8 cellular contexts compared by ENCODE assay signal in the genomic region with DNA sequence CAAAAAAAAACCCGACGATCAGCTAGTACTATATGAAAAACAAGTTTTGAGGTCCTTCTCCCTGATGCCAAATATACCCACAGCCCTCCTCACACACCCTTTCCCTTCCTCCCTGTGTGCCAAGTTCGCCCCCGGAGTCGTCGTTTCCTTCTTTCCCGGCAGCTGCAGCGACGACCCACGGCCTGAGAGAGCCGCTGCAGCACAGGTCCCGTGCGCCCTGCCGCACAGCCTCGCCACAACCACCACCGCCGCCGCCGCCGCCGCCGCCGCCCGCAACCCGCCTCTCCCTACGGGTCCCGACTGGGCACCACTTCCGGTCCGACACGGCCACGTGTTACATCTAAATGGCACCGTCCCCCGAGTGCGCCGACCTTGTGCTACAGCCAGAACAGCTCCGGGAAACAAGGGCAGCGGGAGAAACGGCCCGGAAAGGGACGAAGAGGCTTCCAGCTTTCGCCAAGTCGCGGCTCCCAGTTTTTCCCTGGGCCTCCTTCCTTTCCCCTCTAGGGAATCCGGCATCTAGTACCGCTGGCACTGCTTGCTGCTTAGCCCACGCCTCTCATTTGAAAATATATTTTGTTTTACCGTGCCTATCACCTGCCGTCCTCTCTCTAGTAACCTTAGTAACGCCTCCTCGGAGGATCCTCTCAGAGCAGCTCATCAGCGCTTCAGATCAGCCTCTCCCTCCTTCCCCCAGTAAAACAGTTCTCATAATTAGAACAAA. TPM values are rescaled to one million over a fixed set of nuclear protein-coding genes. Genes with fewer than 3 reads are reported as not detected.
DNase-seq lines count a peak whose midpoint lies in the region; ATAC-seq and TF ChIP-seq lines count a peak whose summit lies in the region.

A gene with protein sequence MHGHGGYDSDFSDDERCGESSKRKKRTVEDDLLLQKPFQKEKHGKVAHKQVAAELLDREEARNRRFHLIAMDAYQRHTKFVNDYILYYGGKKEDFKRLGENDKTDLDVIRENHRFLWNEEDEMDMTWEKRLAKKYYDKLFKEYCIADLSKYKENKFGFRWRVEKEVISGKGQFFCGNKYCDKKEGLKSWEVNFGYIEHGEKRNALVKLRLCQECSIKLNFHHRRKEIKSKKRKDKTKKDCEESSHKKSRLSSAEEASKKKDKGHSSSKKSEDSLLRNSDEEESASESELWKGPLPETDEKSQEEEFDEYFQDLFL (minus strand): TSS at position 315 of the 724 bp plus-strand sequence. CDS start 2,486 bp downstream, outside the sequence.

- H3K27ac ChIP-seq in esophagus squamous epithelium (peak within 1 kb of the TSS; percentile 80 to 93 (median 91)), muscle layer of duodenum (ENCODE audit: low read length) (peak within 1 kb of the TSS; percentile 95)

- H3K36me3 ChIP-seq in esophagus squamous epithelium: peaks cover 0 to 21% (median 9%) of the 10 kb centered on the region in 3 donors
- H3K36me3 ChIP-seq in muscle layer of duodenum (ENCODE audit: control insufficient read depth in 1 of 2, insufficient read depth in 2 of 2, low read length in 2 of 2): peaks cover 1 to 10% of the 10 kb centered on the region in 2 donors

- TF ChIP-seq RAD21 in Ishikawa (IDR thresholded peaks at IDR 0.05; ENCODE audit: low read depth): peak; percentile 67

- no peaks in the 10 kb centered on the region for H3K27me3 ChIP-seq in esophagus squamous epithelium
- H3K27me3 ChIP-seq in muscle layer of duodenum (ENCODE audit: low read depth, low read length): no peaks in the 10 kb centered on the region

- peak; percentile 85 for ATAC-seq in GM21529 (IDR thresholded peaks at IDR 0.05; ENCODE audit: unreplicated experiment)

- TF ChIP-seq CTCF in esophagus squamous epithelium (IDR thresholded peaks at IDR 0.05): peak; percentile 26 to 71 (median 38)

- intact Hi-C loops in esophagus squamous epithelium (cut with DNase I): no loop called here

- TF ChIP-seq POLR2A in esophagus squamous epithelium (IDR thresholded peaks at IDR 0.05): peak in 3 of 4 donors; percentile 16 to 73 (median 47)

- WGBS in esophagus squamous epithelium, 2 donors: 0 to 1% methylated on average over 22 to 28 of the region's 51 CpGs

- H3K4me3 ChIP-seq in esophagus squamous epithelium: peak within 1 kb of the TSS; percentile 65 to 85 (median 72)
- H3K4me3 ChIP-seq in muscle layer of duodenum (ENCODE audit: low read depth in 1 of 2, low read length in 2 of 2): peak within 1 kb of the TSS; percentile 65 to 79

- TF ChIP-seq EP300 in Ishikawa (IDR thresholded peaks at IDR 0.05; ENCODE audit: borderline replicate concordance): peak; percentile 81

- peaks cover 0 to 28% (median 8%) of the 10 kb centered on the region in 3 donors for H3K4me1 ChIP-seq in esophagus squamous epithelium
- H3K4me1 ChIP-seq in muscle layer of duodenum (ENCODE audit: control insufficient read depth in 1 of 2, insufficient read depth in 2 of 2, low read length in 2 of 2): peaks cover 0 to 16% of the 10 kb centered on the region in 2 donors

- peak; percentile 97 for DNase-seq in DMS53 (lab: John Stamatoyannopoulos, UW)
- peak; percentile 97 for DNase-seq in OCI-M1 (lab: John Stamatoyannopoulos, UW)
- DNase-seq in activated T-cell treated with anti-CD3 and anti-CD28 coated beads, Interleukin-2, amount 50 U/mL, for 1 hour: peak; percentile 91
- DNase-seq in esophagus squamous epithelium (lab: John Stamatoyannopoulos, UW): peak; percentile 79
- peak; percentile 84 for DNase-seq in stimulated activated CD8-positive, alpha-beta memory T cell treated with anti-CD3 and anti-CD28 coated beads, Interleukin-7, amount 100 ng/mL, for 24 hours (ENCODE audit: low read depth)

- no peaks in the 10 kb centered on the region for H3K9me3 ChIP-seq in esophagus squamous epithelium
- H3K9me3 ChIP-seq in muscle layer of duodenum (ENCODE audit: control insufficient read depth in 1 of 2, low read length in 2 of 2): no peaks in the 10 kb centered on the region

TF ChIP-seq in Ishikawa, 13 proteins besides CTCF, POLR2A, EP300 and RAD21:
- TF ChIP-seq CEBPB (IDR thresholded peaks at IDR 0.05) (peak; percentile 54; the same call in 1 of the 2 replicates), TCF12 (IDR thresholded peaks at IDR 0.05; ENCODE audit: low read depth) (peak; percentile 91), FOXM1 (IDR thresholded peaks at IDR 0.05; ENCODE audit: borderline replicate concordance, low read depth) (peak; percentile 70; the same call in 1 of the 2 replicates), NFIC (IDR thresholded peaks at IDR 0.05) (peak; percentile 60), YY1 (IDR thresholded peaks at IDR 0.05; ENCODE audit: low read depth) (peak; percentile 88), TAF1 (IDR thresholded peaks at IDR 0.05; ENCODE audit: low read depth) (peak; percentile 99), EGR1 (IDR thresholded peaks at IDR 0.05) (peak; percentile 9; the same call in 1 of the 2 replicates), TEAD4 (IDR thresholded peaks at IDR 0.05) (peak; percentile 76), ZBTB7A (IDR thresholded peaks at IDR 0.05; ENCODE audit: low read depth) (no peak), CREB1 (IDR thresholded peaks at IDR 0.05; ENCODE audit: low read depth) (peak; percentile 56; the same call in 1 of the 2 replicates)
- TF ChIP-seq, protein P1, sequence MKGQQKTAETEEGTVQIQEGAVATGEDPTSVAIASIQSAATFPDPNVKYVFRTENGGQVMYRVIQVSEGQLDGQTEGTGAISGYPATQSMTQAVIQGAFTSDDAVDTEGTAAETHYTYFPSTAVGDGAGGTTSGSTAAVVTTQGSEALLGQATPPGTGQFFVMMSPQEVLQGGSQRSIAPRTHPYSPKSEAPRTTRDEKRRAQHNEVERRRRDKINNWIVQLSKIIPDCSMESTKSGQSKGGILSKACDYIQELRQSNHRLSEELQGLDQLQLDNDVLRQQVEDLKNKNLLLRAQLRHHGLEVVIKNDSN (IDR thresholded peaks at IDR 0.05): peak; percentile 92
- TF ChIP-seq, protein P2, sequence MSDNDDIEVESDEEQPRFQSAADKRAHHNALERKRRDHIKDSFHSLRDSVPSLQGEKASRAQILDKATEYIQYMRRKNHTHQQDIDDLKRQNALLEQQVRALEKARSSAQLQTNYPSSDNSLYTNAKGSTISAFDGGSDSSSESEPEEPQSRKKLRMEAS (IDR thresholded peaks at IDR 0.05): peak; percentile 97
- TF ChIP-seq, protein P3, sequence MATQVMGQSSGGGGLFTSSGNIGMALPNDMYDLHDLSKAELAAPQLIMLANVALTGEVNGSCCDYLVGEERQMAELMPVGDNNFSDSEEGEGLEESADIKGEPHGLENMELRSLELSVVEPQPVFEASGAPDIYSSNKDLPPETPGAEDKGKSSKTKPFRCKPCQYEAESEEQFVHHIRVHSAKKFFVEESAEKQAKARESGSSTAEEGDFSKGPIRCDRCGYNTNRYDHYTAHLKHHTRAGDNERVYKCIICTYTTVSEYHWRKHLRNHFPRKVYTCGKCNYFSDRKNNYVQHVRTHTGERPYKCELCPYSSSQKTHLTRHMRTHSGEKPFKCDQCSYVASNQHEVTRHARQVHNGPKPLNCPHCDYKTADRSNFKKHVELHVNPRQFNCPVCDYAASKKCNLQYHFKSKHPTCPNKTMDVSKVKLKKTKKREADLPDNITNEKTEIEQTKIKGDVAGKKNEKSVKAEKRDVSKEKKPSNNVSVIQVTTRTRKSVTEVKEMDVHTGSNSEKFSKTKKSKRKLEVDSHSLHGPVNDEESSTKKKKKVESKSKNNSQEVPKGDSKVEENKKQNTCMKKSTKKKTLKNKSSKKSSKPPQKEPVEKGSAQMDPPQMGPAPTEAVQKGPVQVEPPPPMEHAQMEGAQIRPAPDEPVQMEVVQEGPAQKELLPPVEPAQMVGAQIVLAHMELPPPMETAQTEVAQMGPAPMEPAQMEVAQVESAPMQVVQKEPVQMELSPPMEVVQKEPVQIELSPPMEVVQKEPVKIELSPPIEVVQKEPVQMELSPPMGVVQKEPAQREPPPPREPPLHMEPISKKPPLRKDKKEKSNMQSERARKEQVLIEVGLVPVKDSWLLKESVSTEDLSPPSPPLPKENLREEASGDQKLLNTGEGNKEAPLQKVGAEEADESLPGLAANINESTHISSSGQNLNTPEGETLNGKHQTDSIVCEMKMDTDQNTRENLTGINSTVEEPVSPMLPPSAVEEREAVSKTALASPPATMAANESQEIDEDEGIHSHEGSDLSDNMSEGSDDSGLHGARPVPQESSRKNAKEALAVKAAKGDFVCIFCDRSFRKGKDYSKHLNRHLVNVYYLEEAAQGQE (IDR thresholded peaks at IDR 0.05; ENCODE audit: low read depth): 0 out of 2 replicates have a peak, but pooled peaks have one; percentile 7

RNA-seq across cellular contexts. Expression of the gene that starts here (rescaled TPM):
- 10 to 100 TPM in 1 of 4 donors, 1 to 10 TPM in 3; 5.0 to 12.0 (median 5.9) TPM for total RNA-seq in esophagus squamous epithelium

Comparison
In these comparisons a context has a peak if more than half of its experiments do, and no peak if none do; other contexts are left out.
1. Peak in every context shown above with its lines: DNase-seq, ATAC-seq, H3K4me3 ChIP-seq and H3K27ac ChIP-seq.